27 cellular contexts compared by ENCODE assay signal in the genomic region with DNA sequence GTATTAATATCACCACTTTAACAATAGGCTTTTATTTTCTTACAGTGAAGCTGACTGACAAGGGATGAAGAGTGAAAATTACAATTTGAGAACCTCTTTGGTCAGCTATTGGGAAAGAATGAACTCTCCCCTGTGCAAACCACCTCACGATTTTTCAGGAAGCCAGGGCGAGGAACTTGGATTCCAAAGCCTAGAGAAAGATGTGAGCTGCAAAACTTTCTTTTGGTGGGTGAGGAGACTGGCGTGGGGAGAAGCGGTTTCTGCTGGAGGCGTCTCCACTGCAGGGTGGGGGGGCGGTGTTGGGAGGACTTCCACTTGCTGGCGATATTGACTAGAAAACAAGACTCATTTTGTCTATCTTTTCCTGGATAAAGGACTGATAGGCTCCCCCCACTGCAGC.
"Had no signal": no experiment of that assay in that cellular context is flagged by ENCODE, and none has a peak within 500 bp of the region (broad histone marks: within the 10 kb centered on the region; RNA-seq: fewer than 3 reads in every experiment).

No MANE protein-coding gene starts in this region.

- H3K4me1 ChIP-seq: foreskin keratinocyte had no signal

- H3K9me3 ChIP-seq: breast epithelium, esophagus muscularis mucosa, left lung, lower lobe of right lung, right atrium auricular region, tibial nerve had no signal

- H3K4me3 Mint-ChIP-seq: activated B cell treated with CpG ODN at 0.5 μM for 24 hours; activated naive CD8-positive, alpha-beta T cell treated with anti-CD3 and anti-CD28 coated beads, Interleukin-2, amount 50 U/mL, for 24 hours; activated T-helper 1 cell treated with anti-CD3 and anti-CD28 coated beads, Interleukin-12 subunit alpha, Interleukin-12 subunit beta, Interleukin-2, Interleukin-4 antibody, amounts not matched to agents 30 ng/mL and 10 ng/mL and 1 ng/mL, durations not matched to agents 14 hours and 24 hours and 36 hours; naive thymus-derived CD8-positive, alpha-beta T cell; neural crest cell; stimulated activated naive B cell treated with anti-CD40 and anti-IgM and Interleukin-4, amounts not matched to agents 10 μg/mL and 1 μg/mL and 100 μg/mL, for 72 hours had no signal

- H3K27ac Mint-ChIP-seq: activated B cell treated with CpG ODN at 0.5 μM for 24 hours; activated naive CD8-positive, alpha-beta T cell treated with anti-CD3 and anti-CD28 coated beads, Interleukin-2, amount 50 U/mL, for 24 hours; activated T-helper 1 cell treated with anti-CD3 and anti-CD28 coated beads, Interleukin-12 subunit alpha, Interleukin-12 subunit beta, Interleukin-2, Interleukin-4 antibody, amounts not matched to agents 30 ng/mL and 10 ng/mL and 1 ng/mL, durations not matched to agents 14 hours and 24 hours and 36 hours; naive thymus-derived CD8-positive, alpha-beta T cell; stimulated activated naive B cell treated with anti-CD40 and anti-IgM and Interleukin-4, amounts not matched to agents 10 μg/mL and 1 μg/mL and 100 μg/mL, for 72 hours had no signal

- H3K36me3 Mint-ChIP-seq: stimulated activated naive B cell treated with anti-CD40 and anti-IgM and Interleukin-4, amounts not matched to agents 10 μg/mL and 1 μg/mL and 100 μg/mL, for 72 hours had no signal

- DNase-seq: activated B cell treated with CpG ODN at 0.5 μM for 24 hours; activated CD4-positive, alpha-beta T cell treated with anti-CD3 and anti-CD28 coated beads for 4 hours; activated CD4-positive, alpha-beta T cell treated with anti-CD3 and anti-CD28 coated beads, Interleukin-2, amount 50 U/mL, for 4 hours; activated CD8-positive, alpha-beta memory T cell treated with anti-CD3 and anti-CD28 coated beads, Interleukin-2, amount 50 U/mL, for 4 hours; activated gamma-delta T cell; activated naive CD4-positive, alpha-beta T cell treated with anti-CD3 and anti-CD28 coated beads, Interleukin-2, amount 50 U/mL, for 16 hours; activated naive CD8-positive, alpha-beta T cell treated with anti-CD3 and anti-CD28 coated beads, Interleukin-2, amount 50 U/mL, for 24 hours; activated T-cell treated with anti-CD3 and anti-CD28 coated beads, Interleukin-2, amount 50 U/mL, for 1 hour; central memory CD4-positive, alpha-beta T cell; effector CD4-positive, alpha-beta T cell; foreskin keratinocyte; left lung; lower lobe of right lung; mesenchymal stem cell; naive thymus-derived CD8-positive, alpha-beta T cell; occipital lobe; stimulated activated CD4-positive, alpha-beta T cell treated with anti-CD3 and anti-CD28 coated beads, Interleukin-15, amount 100 ng/mL, for 24 hours; stimulated activated CD4-positive, alpha-beta T cell treated with anti-CD3 and anti-CD28 coated beads, Interleukin-2, amount 100 ng/mL, for 24 hours; stimulated activated naive B cell treated with anti-CD40 and anti-IgM and Interleukin-4, amounts not matched to agents 10 μg/mL and 1 μg/mL and 100 μg/mL, for 72 hours; T-helper 2 cell had no signal

- H3K27ac ChIP-seq: breast epithelium, esophagus muscularis mucosa, foreskin keratinocyte, left lung, lower lobe of right lung, right atrium auricular region, tibial nerve had no signal

- FAIRE-seq: islet of Langerhans had no signal

- H3K9me3 Mint-ChIP-seq: activated B cell treated with CpG ODN at 0.5 μM for 24 hours; activated naive CD8-positive, alpha-beta T cell treated with anti-CD3 and anti-CD28 coated beads, Interleukin-2, amount 50 U/mL, for 24 hours; activated T-helper 1 cell treated with anti-CD3 and anti-CD28 coated beads, Interleukin-12 subunit alpha, Interleukin-12 subunit beta, Interleukin-2, Interleukin-4 antibody, amounts not matched to agents 30 ng/mL and 10 ng/mL and 1 ng/mL, durations not matched to agents 14 hours and 24 hours and 36 hours; naive thymus-derived CD8-positive, alpha-beta T cell; neural crest cell; stimulated activated naive B cell treated with anti-CD40 and anti-IgM and Interleukin-4, amounts not matched to agents 10 μg/mL and 1 μg/mL and 100 μg/mL, for 72 hours had no signal

- H3K4me3 ChIP-seq: breast epithelium, esophagus muscularis mucosa, left lung, lower lobe of right lung, right atrium auricular region, tibial nerve had no signal

- ATAC-seq: activated naive CD8-positive, alpha-beta T cell treated with anti-CD3 and anti-CD28 coated beads, Interleukin-2, amount 50 U/mL, for 24 hours; foreskin keratinocyte; left lung; lower lobe of right lung; naive thymus-derived CD8-positive, alpha-beta T cell; stimulated activated naive B cell treated with anti-CD40 and anti-IgM and Interleukin-4, amounts not matched to agents 10 μg/mL and 1 μg/mL and 100 μg/mL, for 72 hours had no signal

- H3K36me3 ChIP-seq: breast epithelium, esophagus muscularis mucosa, left lung, lower lobe of right lung, right atrium auricular region, tibial nerve had no signal
